In the genomic region with DNA sequence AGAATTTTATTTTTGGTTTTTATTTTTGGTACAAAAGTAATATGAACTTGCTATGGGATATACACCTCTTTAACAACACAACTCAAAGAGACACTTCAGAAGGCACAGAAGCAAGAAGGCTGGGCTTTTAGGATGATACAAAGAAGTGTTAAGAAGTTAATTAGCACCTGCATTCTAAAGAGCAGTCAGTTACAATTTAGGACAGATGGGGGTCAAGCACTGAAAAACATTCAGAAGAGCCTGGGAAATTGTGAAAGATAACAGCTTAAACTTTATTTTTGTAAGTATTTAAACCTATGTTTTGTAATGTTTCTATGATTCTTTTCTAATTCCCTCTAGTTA, we compare ENCODE assay signal across 20 cellular contexts.
DNase-seq lines count a peak whose midpoint lies in the region; ATAC-seq and TF ChIP-seq lines count a peak whose summit lies in the region.
"Had no signal": no experiment of that assay in that cellular context is flagged by ENCODE, and none has a peak within 500 bp of the region (broad histone marks: within the 10 kb centered on the region; RNA-seq: fewer than 3 reads in every experiment).

No MANE protein-coding gene starts in this region.

- H4K91ac ChIP-seq in H9 (ENCODE audit: insufficient read length, low read depth, low read length), result no peak overlapping the region

- H3K27ac ChIP-seq in H9 (ENCODE audit: insufficient read length, low read depth, low read length) (peak overlapping the region; percentile 86), iPS-18a (ENCODE audit: low read length) (peak overlapping the region; percentile 3)
- H3K27ac ChIP-seq: BLaER1 treated with 17β-estradiol and CSF1 and Interleukin-3, amounts not matched to agents 10 nM and 100 nM had no signal

- H2BK12ac ChIP-seq in H9 (ENCODE audit: insufficient read length, low read depth, low read length), result no peak overlapping the region

- H3K4me2 ChIP-seq in H9 (ENCODE audit: insufficient read depth, insufficient read length, low read length), result peak overlapping the region; percentile 53
- H3K4me2 ChIP-seq: BLaER1 treated with 17β-estradiol and CSF1 and Interleukin-3, amounts not matched to agents 10 nM and 100 nM had no signal

- peaks cover 0 to 8% of the 10 kb centered on the region in 2 experiments; a peak in 2 of 5 replicates for H3K9me3 Mint-ChIP-seq in H9
- H3K9me3 Mint-ChIP-seq in activated T-cell treated with anti-CD3 and anti-CD28 coated beads, Interleukin-2, amount 50 U/mL, for 24 hours, result peaks cover 32% of the 10 kb centered on the region

- H3K4me3 ChIP-seq in iPS-18a (ENCODE audit: low read length), result peak overlapping the region; percentile 33
- H3K4me3 ChIP-seq: BLaER1 treated with 17β-estradiol and CSF1 and Interleukin-3, amounts not matched to agents 10 nM and 100 nM; GM12878; K562 had no signal

- H3K27ac Mint-ChIP-seq in H9, result peak overlapping the region; percentile 90 to 99 (median 94)
- H3K27ac Mint-ChIP-seq in activated T-cell treated with anti-CD3 and anti-CD28 coated beads, Interleukin-2, amount 50 U/mL, for 24 hours, result no peak overlapping the region
- H3K27ac Mint-ChIP-seq: B cell; CD8-positive, alpha-beta T cell; HFFc6 had no signal

- H3K79me2 ChIP-seq in H9 (ENCODE audit: insufficient read depth, low read length), result 0 out of 2 replicates have a peak, but pooled peaks cover 2% of the 10 kb centered on the region

- DNase-seq in H9, result no peak
- peak; percentile 5 for DNase-seq in NCI-H69 (lab: John Stamatoyannopoulos, UW)
- DNase-seq in HuH-7 (ENCODE audit: low spot score), result no peak
- DNase-seq in activated T-cell treated with anti-CD3 and anti-CD28 coated beads, Interleukin-2, amount 50 U/mL, for 24 hours, result no peak
- DNase-seq: 8988T; Calu3; CD8-positive, alpha-beta T cell; DMS53; DND-41; EL; HFFc6; IMR-90 had no signal

- H3K9me3 ChIP-seq in H9 (ENCODE audit: control insufficient read depth, low read depth, low read length) (no peaks in the 10 kb centered on the region), iPS-18a (ENCODE audit: control insufficient read depth, low read depth, low read length) (no peaks in the 10 kb centered on the region)
- H3K9me3 ChIP-seq: BLaER1 treated with 17β-estradiol and CSF1 and Interleukin-3, amounts not matched to agents 10 nM and 100 nM had no signal

- H3K14ac ChIP-seq in H9 (ENCODE audit: insufficient read depth, low read length), result no peak overlapping the region

- no peaks in the 10 kb centered on the region for H3K79me1 ChIP-seq in H9 (ENCODE audit: insufficient read depth, low read depth, low read length, poor library complexity, severe bottlenecking)

- no peak overlapping the region for H3K56ac ChIP-seq in H9 (ENCODE audit: insufficient read length, low read depth, low read length)

- no peaks in the 10 kb centered on the region for H3K27me3 Mint-ChIP-seq in H9 (ENCODE audit: low read depth)
- H3K27me3 Mint-ChIP-seq in activated T-cell treated with anti-CD3 and anti-CD28 coated beads, Interleukin-2, amount 50 U/mL, for 24 hours, result no peaks in the 10 kb centered on the region
- H3K27me3 Mint-ChIP-seq: B cell had no signal

- H3K9ac ChIP-seq in H9 (ENCODE audit: extremely low read depth, insufficient read length, low read length), result no peak overlapping the region
- no peak overlapping the region for H3K9ac ChIP-seq in iPS-18a (ENCODE audit: low read length)
- H3K9ac ChIP-seq: BLaER1 treated with 17β-estradiol and CSF1 and Interleukin-3, amounts not matched to agents 10 nM and 100 nM had no signal

- no peaks in the 10 kb centered on the region for H3K36me3 ChIP-seq in iPS-18a (ENCODE audit: control insufficient read depth, low read depth, low read length)
- H3K36me3 ChIP-seq: BLaER1 treated with 17β-estradiol and CSF1 and Interleukin-3, amounts not matched to agents 10 nM and 100 nM had no signal

- peaks cover 0 to 2% (median 2%) of the 10 kb centered on the region in 3 experiments; a peak in 1 of 7 replicates for H3K36me3 Mint-ChIP-seq in H9 (ENCODE audit: insufficient read depth in 1 of 3, low read depth in 3 of 3)
- H3K36me3 Mint-ChIP-seq in activated T-cell treated with anti-CD3 and anti-CD28 coated beads, Interleukin-2, amount 50 U/mL, for 24 hours (ENCODE audit: low read depth), result no peaks in the 10 kb centered on the region
- H3K36me3 Mint-ChIP-seq: CD8-positive, alpha-beta T cell had no signal

- H3K23ac ChIP-seq in H9 (ENCODE audit: insufficient read length, low read depth, low read length), result no peak overlapping the region

- no peaks in the 10 kb centered on the region for H3K27me3 ChIP-seq in H9 (ENCODE audit: insufficient read depth, low read length)
- H3K27me3 ChIP-seq in iPS-18a (ENCODE audit: control insufficient read depth, insufficient read depth, low read length), result no peaks in the 10 kb centered on the region
- H3K27me3 ChIP-seq: BLaER1 treated with 17β-estradiol and CSF1 and Interleukin-3, amounts not matched to agents 10 nM and 100 nM had no signal

- H2BK120ac ChIP-seq in H9 (ENCODE audit: low read depth, low read length, poor library complexity, severe bottlenecking), result no peak overlapping the region

- H3K4ac ChIP-seq in H9 (ENCODE audit: low read depth, low read length), result no peak overlapping the region

- peaks cover 34 to 35% of the 10 kb centered on the region in 2 experiments for H3K4me1 Mint-ChIP-seq in H9
- H3K4me1 Mint-ChIP-seq in activated T-cell treated with anti-CD3 and anti-CD28 coated beads, Interleukin-2, amount 50 U/mL, for 24 hours (ENCODE audit: low read depth), result no peaks in the 10 kb centered on the region
- H3K4me1 Mint-ChIP-seq: B cell had no signal

- H3K4me3 Mint-ChIP-seq in H9, result peak overlapping the region; percentile 46 to 64; a peak in 4 of 5 replicates
- H3K4me3 Mint-ChIP-seq in activated T-cell treated with anti-CD3 and anti-CD28 coated beads, Interleukin-2, amount 50 U/mL, for 24 hours, result no peak overlapping the region
- H3K4me3 Mint-ChIP-seq: B cell; CD8-positive, alpha-beta T cell; HFFc6 had no signal

- TF ChIP-seq CTCF in H9 (conservative IDR thresholded peaks at IDR 0.05), result no peak

- H2BK5ac ChIP-seq in H9 (ENCODE audit: insufficient read length, low read length), result no peak overlapping the region

- H4K5ac ChIP-seq in H9 (ENCODE audit: insufficient read length, low read depth, low read length), result no peak overlapping the region

- H3T11ph ChIP-seq in H9 (ENCODE audit: low read length), result no peak overlapping the region

- ATAC-seq in HG02973 (IDR thresholded peaks at IDR 0.05; ENCODE audit: unreplicated experiment), result no peak
- no peak for ATAC-seq in GM21786 (IDR thresholded peaks at IDR 0.05; ENCODE audit: unreplicated experiment)
- ATAC-seq: CD8-positive, alpha-beta T cell; GM12878; HCT116; K562 had no signal

- no peaks in the 10 kb centered on the region for H3K23me2 ChIP-seq in H9 (ENCODE audit: insufficient read length, low read depth, low read length, poor library complexity, severe bottlenecking)

- H2AK5ac ChIP-seq in H9 (ENCODE audit: insufficient read length, low read length), result no peak overlapping the region

- no peak overlapping the region for H2AFZ ChIP-seq in H9 (ENCODE audit: low read length)

- no peak overlapping the region for H2BK15ac ChIP-seq in H9 (ENCODE audit: low read depth, low read length)

- no peaks in the 10 kb centered on the region for H4K20me1 ChIP-seq in H9 (ENCODE audit: control insufficient read depth, insufficient read depth, insufficient read length)
- H4K20me1 ChIP-seq: BLaER1 treated with 17β-estradiol and CSF1 and Interleukin-3, amounts not matched to agents 10 nM and 100 nM had no signal

- no peak overlapping the region for H2BK20ac ChIP-seq in H9 (ENCODE audit: low read depth, low read length, poor library complexity, severe bottlenecking)

- H3K18ac ChIP-seq in H9 (ENCODE audit: insufficient read length, low read depth, low read length), result no peak overlapping the region

- H3K4me1 ChIP-seq in H9 (ENCODE audit: insufficient read depth, low read length) (peaks cover 2% of the 10 kb centered on the region; the same call in 1 of the 2 replicates), iPS-18a (ENCODE audit: control insufficient read depth, low read depth, low read length) (peaks cover 13% of the 10 kb centered on the region)
- H3K4me1 ChIP-seq: BLaER1 treated with 17β-estradiol and CSF1 and Interleukin-3, amounts not matched to agents 10 nM and 100 nM had no signal

- H4K8ac ChIP-seq in H9 (replicated peaks; ENCODE audit: insufficient read length, low read depth, low read length), result no peak overlapping the region
